ENCODE assay signal across 1 cellular context in the genomic region with DNA sequence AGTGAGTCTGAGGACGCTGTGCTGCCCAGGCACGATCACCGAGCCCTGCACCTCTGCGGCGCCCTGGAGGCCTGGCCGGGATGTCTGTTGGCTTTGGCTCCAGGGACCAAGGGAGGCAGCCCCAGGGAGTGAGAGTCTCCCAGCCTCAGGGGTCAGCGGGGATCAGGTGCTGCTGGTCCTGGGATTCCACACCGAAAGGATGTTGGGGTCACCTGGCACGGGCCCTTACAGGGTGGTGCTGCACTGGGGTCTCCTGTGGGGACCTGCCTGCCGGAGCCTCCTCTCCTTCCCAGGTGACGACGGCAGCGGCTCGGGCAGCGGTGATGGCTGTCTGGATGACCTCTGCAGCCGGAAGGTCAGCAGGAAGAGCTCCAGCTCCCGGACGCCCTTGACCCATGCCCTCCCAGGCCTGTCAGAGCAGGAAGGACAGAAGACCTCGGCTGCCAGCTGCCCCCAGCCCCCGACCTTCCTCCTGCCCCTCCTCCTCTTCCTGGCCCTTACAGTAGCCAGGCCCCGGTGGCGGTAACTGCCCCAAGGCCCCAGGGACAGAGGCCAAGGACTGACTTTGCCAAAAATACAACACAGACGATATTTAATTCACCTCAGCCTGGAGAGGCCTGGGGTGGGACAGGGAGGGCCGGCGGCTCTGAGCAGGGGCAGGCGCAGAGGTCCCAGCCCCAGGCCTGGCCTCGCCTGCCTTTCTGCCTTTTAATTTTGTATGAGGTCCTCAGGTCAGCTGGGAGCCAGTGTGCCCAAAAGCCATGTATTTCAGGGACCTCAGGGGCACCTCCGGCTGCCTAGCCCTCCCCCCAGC.
TF ChIP-seq lines count a peak whose summit lies in the region.

No MANE protein-coding gene starts in this region.

TF ChIP-seq in SK-N-SH, 30 proteins besides CTCF, POLR2A, EP300 and RAD21:
- TF ChIP-seq, protein P1, sequence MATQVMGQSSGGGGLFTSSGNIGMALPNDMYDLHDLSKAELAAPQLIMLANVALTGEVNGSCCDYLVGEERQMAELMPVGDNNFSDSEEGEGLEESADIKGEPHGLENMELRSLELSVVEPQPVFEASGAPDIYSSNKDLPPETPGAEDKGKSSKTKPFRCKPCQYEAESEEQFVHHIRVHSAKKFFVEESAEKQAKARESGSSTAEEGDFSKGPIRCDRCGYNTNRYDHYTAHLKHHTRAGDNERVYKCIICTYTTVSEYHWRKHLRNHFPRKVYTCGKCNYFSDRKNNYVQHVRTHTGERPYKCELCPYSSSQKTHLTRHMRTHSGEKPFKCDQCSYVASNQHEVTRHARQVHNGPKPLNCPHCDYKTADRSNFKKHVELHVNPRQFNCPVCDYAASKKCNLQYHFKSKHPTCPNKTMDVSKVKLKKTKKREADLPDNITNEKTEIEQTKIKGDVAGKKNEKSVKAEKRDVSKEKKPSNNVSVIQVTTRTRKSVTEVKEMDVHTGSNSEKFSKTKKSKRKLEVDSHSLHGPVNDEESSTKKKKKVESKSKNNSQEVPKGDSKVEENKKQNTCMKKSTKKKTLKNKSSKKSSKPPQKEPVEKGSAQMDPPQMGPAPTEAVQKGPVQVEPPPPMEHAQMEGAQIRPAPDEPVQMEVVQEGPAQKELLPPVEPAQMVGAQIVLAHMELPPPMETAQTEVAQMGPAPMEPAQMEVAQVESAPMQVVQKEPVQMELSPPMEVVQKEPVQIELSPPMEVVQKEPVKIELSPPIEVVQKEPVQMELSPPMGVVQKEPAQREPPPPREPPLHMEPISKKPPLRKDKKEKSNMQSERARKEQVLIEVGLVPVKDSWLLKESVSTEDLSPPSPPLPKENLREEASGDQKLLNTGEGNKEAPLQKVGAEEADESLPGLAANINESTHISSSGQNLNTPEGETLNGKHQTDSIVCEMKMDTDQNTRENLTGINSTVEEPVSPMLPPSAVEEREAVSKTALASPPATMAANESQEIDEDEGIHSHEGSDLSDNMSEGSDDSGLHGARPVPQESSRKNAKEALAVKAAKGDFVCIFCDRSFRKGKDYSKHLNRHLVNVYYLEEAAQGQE (IDR thresholded peaks at IDR 0.05; ENCODE audit: low read depth, low read length): no peak
- TF ChIP-seq RCOR1 (IDR thresholded peaks at IDR 0.05; ENCODE audit: low read length) (no peak), YY1 (IDR thresholded peaks at IDR 0.05; ENCODE audit: low read depth) (no peak), FOSL2 (IDR thresholded peaks at IDR 0.05; ENCODE audit: borderline replicate concordance, low read depth) (no peak), NFIC (IDR thresholded peaks at IDR 0.05; ENCODE audit: borderline replicate concordance) (no peak), JUND (IDR thresholded peaks at IDR 0.05) (no peak), EZH2phosphoT487 (IDR thresholded peaks at IDR 0.05; ENCODE audit: borderline replicate concordance, low read depth) (no peak), NRF1 (IDR thresholded peaks at IDR 0.05; ENCODE audit: low read depth, low read length) (no peak), FOXM1 (IDR thresholded peaks at IDR 0.05; ENCODE audit: low read depth) (no peak), MEF2A (IDR thresholded peaks at IDR 0.05; ENCODE audit: borderline replicate concordance, low read depth) (no peak), FOXJ3 (CRISPR knock-in tag; IDR thresholded peaks at IDR 0.05) (no peak), ELF1 (IDR thresholded peaks at IDR 0.05) (no peak), POLR2AphosphoS5 (IDR thresholded peaks at IDR 0.05; ENCODE audit: low read depth, low read length) (no peak), SMC3 (IDR thresholded peaks at IDR 0.05; ENCODE audit: low read depth, low read length) (no peak)
- TF ChIP-seq, protein P2, sequence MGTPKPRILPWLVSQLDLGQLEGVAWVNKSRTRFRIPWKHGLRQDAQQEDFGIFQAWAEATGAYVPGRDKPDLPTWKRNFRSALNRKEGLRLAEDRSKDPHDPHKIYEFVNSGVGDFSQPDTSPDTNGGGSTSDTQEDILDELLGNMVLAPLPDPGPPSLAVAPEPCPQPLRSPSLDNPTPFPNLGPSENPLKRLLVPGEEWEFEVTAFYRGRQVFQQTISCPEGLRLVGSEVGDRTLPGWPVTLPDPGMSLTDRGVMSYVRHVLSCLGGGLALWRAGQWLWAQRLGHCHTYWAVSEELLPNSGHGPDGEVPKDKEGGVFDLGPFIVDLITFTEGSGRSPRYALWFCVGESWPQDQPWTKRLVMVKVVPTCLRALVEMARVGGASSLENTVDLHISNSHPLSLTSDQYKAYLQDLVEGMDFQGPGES (IDR thresholded peaks at IDR 0.05; ENCODE audit: low read depth, low read length): no peak
- TF ChIP-seq, protein P3, sequence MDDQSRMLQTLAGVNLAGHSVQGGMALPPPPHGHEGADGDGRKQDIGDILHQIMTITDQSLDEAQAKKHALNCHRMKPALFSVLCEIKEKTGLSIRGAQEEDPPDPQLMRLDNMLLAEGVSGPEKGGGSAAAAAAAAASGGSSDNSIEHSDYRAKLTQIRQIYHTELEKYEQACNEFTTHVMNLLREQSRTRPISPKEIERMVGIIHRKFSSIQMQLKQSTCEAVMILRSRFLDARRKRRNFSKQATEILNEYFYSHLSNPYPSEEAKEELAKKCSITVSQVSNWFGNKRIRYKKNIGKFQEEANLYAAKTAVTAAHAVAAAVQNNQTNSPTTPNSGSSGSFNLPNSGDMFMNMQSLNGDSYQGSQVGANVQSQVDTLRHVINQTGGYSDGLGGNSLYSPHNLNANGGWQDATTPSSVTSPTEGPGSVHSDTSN (IDR thresholded peaks at IDR 0.05): no peak
TF ChIP-seq in SK-N-SH: peak in this region for 0.
